Comparison of ENCODE assay signal across 17 cellular contexts in genomic region chr11:627273-627585, GRCh38. TPM values are rescaled to one million over a fixed set of nuclear protein-coding genes. Genes with fewer than 3 reads are reported as not detected.
DNase-seq lines count a peak whose midpoint lies in the region; ATAC-seq, FAIRE-seq and TF ChIP-seq lines count a peak whose summit lies in the region.
"Had no signal": no experiment of that assay in that cellular context is flagged by ENCODE, and none has a peak within 500 bp of the region (broad histone marks: within the 10 kb centered on the region; RNA-seq: fewer than 3 reads in every experiment).

No MANE protein-coding gene starts in this region.

- FAIRE-seq in kidney (lab: Jason Lieb, UNC), result no peak
- FAIRE-seq: GM12878, GM18507, H54 had no signal

- H3K27me3 Mint-ChIP-seq in activated B cell treated with CpG ODN at 0.5 μM for 24 hours, result peaks cover 25% of the 10 kb centered on the region

- TF ChIP-seq CTCF in right atrium auricular region (IDR thresholded peaks at IDR 0.05) (no peak), activated B cell treated with CpG ODN at 0.5 μM for 24 hours (IDR thresholded peaks at IDR 0.05) (no peak), kidney (IDR thresholded peaks at IDR 0.05; ENCODE audit: borderline replicate concordance, extremely low read depth, insufficient read depth) (no peak)

- no peak overlapping the region for H3K27ac Mint-ChIP-seq in activated B cell treated with CpG ODN at 0.5 μM for 24 hours
- H3K27ac Mint-ChIP-seq: CD4-positive, alpha-beta memory T cell had no signal

- POLR2A ChIA-PET in activated B cell treated with CpG ODN at 0.5 μM for 24 hours (lab: Charles Lee) (interaction anchor here (0.6 kb wide), 1 partner anchor 28 kb away, joined by 6 read pairs; no protein-coding TSS in a partner anchor), HEK293T (lab: Yijun Ruan, JAX) (no interaction called here)

- H3K4me1 Mint-ChIP-seq in activated B cell treated with CpG ODN at 0.5 μM for 24 hours, result peaks cover 14% of the 10 kb centered on the region

- no peak overlapping the region for H3K4me3 Mint-ChIP-seq in activated B cell treated with CpG ODN at 0.5 μM for 24 hours

- CTCF ChIA-PET in activated B cell treated with CpG ODN at 0.5 μM for 24 hours (lab: Charles Lee) (no interaction called here), HEK293T (lab: Yijun Ruan, JAX) (no interaction called here)

- H3K36me3 Mint-ChIP-seq in activated B cell treated with CpG ODN at 0.5 μM for 24 hours (ENCODE audit: low read depth), result no peaks in the 10 kb centered on the region

- H3K4me3 ChIP-seq in right atrium auricular region (no peak overlapping the region), kidney (ENCODE audit: low read length in 2 of 2) (no peak overlapping the region)
- H3K4me3 ChIP-seq: GM12878 had no signal

- no peaks in the 10 kb centered on the region for H3K9me3 Mint-ChIP-seq in activated B cell treated with CpG ODN at 0.5 μM for 24 hours

- H3K27ac ChIP-seq in right atrium auricular region, result no peak overlapping the region
- no peak overlapping the region for H3K27ac ChIP-seq in kidney (ENCODE audit: low read depth in 2 of 2, low read length in 2 of 2)
- H3K27ac ChIP-seq: C4-2B, HL-60 had no signal

- no peak overlapping the region for H3K9ac ChIP-seq in kidney (ENCODE audit: low read length in 2 of 2)

- intact Hi-C loops in Right ventricle myocardium inferior (cut with DNase I), result loop anchor here (5.0 kb wide), 1 partner anchor 70 kb away; no protein-coding TSS in a partner anchor
- intact Hi-C loops in activated B cell treated with CpG ODN at 0.5 μM for 24 hours (cut with micrococcal nuclease), result no loop called here
- intact Hi-C loops in kidney (cut with DNase I), result no loop called here

- H3K4me1 ChIP-seq in right atrium auricular region (peaks cover 0 to 5% of the 10 kb centered on the region in 2 donors), kidney (ENCODE audit: control insufficient read depth in 1 of 2, insufficient read depth in 1 of 2, low read depth in 1 of 2, low read length in 2 of 2) (no peaks in the 10 kb centered on the region)

- no peaks in the 10 kb centered on the region for H3K9me3 ChIP-seq in right atrium auricular region
- H3K9me3 ChIP-seq in kidney (ENCODE audit: control insufficient read depth in 1 of 2, low read length in 2 of 2), result no peaks in the 10 kb centered on the region

- H3K27me3 ChIP-seq in right atrium auricular region, result peaks cover 0 to 3% of the 10 kb centered on the region in 2 donors

- H3K36me3 ChIP-seq in right atrium auricular region (no peaks in the 10 kb centered on the region), kidney (ENCODE audit: control insufficient read depth in 1 of 2, insufficient read depth in 2 of 2, low read length in 2 of 2) (no peaks in the 10 kb centered on the region)

- no peak for ATAC-seq in Right ventricle myocardium inferior
- no peak for ATAC-seq in activated B cell treated with CpG ODN at 0.5 μM for 24 hours (ENCODE audit: low read depth)
- ATAC-seq in HG03565 (IDR thresholded peaks at IDR 0.05; ENCODE audit: unreplicated experiment), result no peak
- ATAC-seq: GM12878 had no signal

- DNase-seq in Right ventricle myocardium inferior (ENCODE audit: missing footprints) (peak; percentile 28), right atrium auricular region (ENCODE audit: low spot score) (no peak), activated B cell treated with CpG ODN at 0.5 μM for 24 hours (peak; percentile 14), kidney (peak; percentile 57), HEK293T (ENCODE audit: extremely low spot score) (no peak), C1 segment of cervical spinal cord (lab: John Stamatoyannopoulos, UW) (no peak)
- DNase-seq: 8988T, AML-193, DMS79 had no signal

TF ChIP-seq in HEK293T, 16 proteins besides CTCF, POLR2A, EP300 and RAD21:
- TF ChIP-seq FOXM1 (IDR thresholded peaks at IDR 0.05; ENCODE audit: borderline replicate concordance) (no peak), SUZ12 (IDR thresholded peaks at IDR 0.05) (no peak), LEF1 (IDR thresholded peaks at IDR 0.05; ENCODE audit: borderline replicate concordance) (no peak), BHLHE40 (IDR thresholded peaks at IDR 0.05; ENCODE audit: borderline replicate concordance) (no peak), TARDBP (IDR thresholded peaks at IDR 0.05) (no peak), CTBP1 (IDR thresholded peaks at IDR 0.05; ENCODE audit: borderline replicate concordance) (no peak), SP1 (IDR thresholded peaks at IDR 0.05) (no peak), PKNOX1 (IDR thresholded peaks at IDR 0.05) (no peak), ZNF384 (IDR thresholded peaks at IDR 0.05) (no peak), FOXK2 (IDR thresholded peaks at IDR 0.05) (no peak), L3MBTL2 (conservative IDR thresholded peaks at IDR 0.05) (no peak)

RNA-seq across cellular contexts. Expression of gene SCT, which starts 0.2 kb away (rescaled TPM):
- total RNA-seq in Right ventricle myocardium inferior (not detected), right atrium auricular region (not detected), activated B cell treated with CpG ODN at 0.5 μM for 24 hours (not detected in 2 replicates), kidney (not detected)
- not detected for polyA plus RNA-seq in kidney (ENCODE audit: insufficient read depth, low read depth, low replicate concordance)
- total RNA-seq: CD4-positive, alpha-beta memory T cell; G401; GM12878 had no signal
- polyA plus RNA-seq: CD4-positive, alpha-beta memory T cell; GM12878 had no signal

RNA-seq across cellular contexts. Expression of gene CDHR5, which starts 2.5 kb away (rescaled TPM):
- total RNA-seq in Right ventricle myocardium inferior, result not detected
- total RNA-seq in right atrium auricular region, result not detected
- not detected in 2 replicates for total RNA-seq in activated B cell treated with CpG ODN at 0.5 μM for 24 hours
- total RNA-seq in kidney, result 7.0 TPM
- polyA plus RNA-seq in kidney (ENCODE audit: insufficient read depth, low read depth, low replicate concordance), result 45.6 TPM
- total RNA-seq: CD4-positive, alpha-beta memory T cell; G401; GM12878 had no signal
- polyA plus RNA-seq: CD4-positive, alpha-beta memory T cell had no signal

RNA-seq across cellular contexts. Expression of gene DRD4, which starts 9.8 kb away (rescaled TPM):
- 0.16 TPM for total RNA-seq in Right ventricle myocardium inferior
- not detected for total RNA-seq in right atrium auricular region
- 0.42 and 0.49 TPM in 2 replicates for total RNA-seq in activated B cell treated with CpG ODN at 0.5 μM for 24 hours
- total RNA-seq in kidney, result 1.1 TPM
- polyA plus RNA-seq in kidney (ENCODE audit: insufficient read depth, low read depth, low replicate concordance), result 0.47 TPM
- total RNA-seq: G401, GM12878 had no signal
- polyA plus RNA-seq: CD4-positive, alpha-beta memory T cell; GM12878 had no signal

RNA-seq across cellular contexts. Expression of gene IRF7, which starts 11.5 kb away (rescaled TPM):
- 13.2 TPM for total RNA-seq in Right ventricle myocardium inferior
- total RNA-seq in right atrium auricular region, result 10 to 100 TPM in 1 of 2 donors, 1 to 10 TPM in 1; 9.6 to 14.9 TPM
- 74.1 and 75.5 TPM in 2 replicates for total RNA-seq in activated B cell treated with CpG ODN at 0.5 μM for 24 hours
- total RNA-seq in kidney, result 36.7 TPM
- 21.5 TPM for polyA plus RNA-seq in kidney (ENCODE audit: insufficient read depth, low read depth, low replicate concordance)

RNA-seq across cellular contexts. Expression of gene PHRF1, which starts 51.0 kb away (rescaled TPM):
- total RNA-seq in Right ventricle myocardium inferior (16.6 TPM), right atrium auricular region (10 to 100 TPM; 12.4 to 14.2 TPM), activated B cell treated with CpG ODN at 0.5 μM for 24 hours (42.7 and 49.6 TPM in 2 replicates), kidney (30.9 TPM)
- polyA plus RNA-seq in kidney (ENCODE audit: insufficient read depth, low read depth, low replicate concordance), result 7.5 TPM

Comparison
In these comparisons a context has a peak if more than half of its experiments do, and no peak if none do; other contexts are left out.
1. DNase-seq: peak in Right ventricle myocardium inferior (single experiment), activated B cell treated with CpG ODN at 0.5 μM for 24 hours (single experiment) and kidney (single experiment); none in right atrium auricular region (single experiment), HEK293T (single experiment) and C1 segment of cervical spinal cord (0 of 14).